1 cellular context compared by ENCODE assay signal in genomic region chr7:149398195-149398820, GRCh38.
TF ChIP-seq lines count a peak whose summit lies in the region.

No MANE protein-coding gene starts in this region.

TF ChIP-seq in HepG2, 621 proteins besides CTCF, POLR2A, EP300 and RAD21 (continued from another document):
- no peak for TF ChIP-seq AKNA (CRISPR knock-in tag; IDR thresholded peaks at IDR 0.05; ENCODE audit: borderline replicate concordance)
- TF ChIP-seq GATAD2A (CRISPR knock-in tag; IDR thresholded peaks at IDR 0.05): no peak
- TF ChIP-seq AGO2 (optimal IDR thresholded peaks at IDR 0.05; ENCODE audit: low read depth, low read length): no peak
- TF ChIP-seq ZNF646 (CRISPR knock-in tag; IDR thresholded peaks at IDR 0.05): no peak
- no peak for TF ChIP-seq MIER3 (CRISPR knock-in tag; IDR thresholded peaks at IDR 0.05; ENCODE audit: borderline replicate concordance)
- no peak for TF ChIP-seq ZNF292 (CRISPR knock-in tag; IDR thresholded peaks at IDR 0.05; ENCODE audit: borderline replicate concordance, low read depth)
- TF ChIP-seq ZFP82 (CRISPR knock-in tag; IDR thresholded peaks at IDR 0.05; ENCODE audit: borderline replicate concordance): no peak
